In genomic region chr2:36596397-36596796, GRCh38 we compare ENCODE assay signal across 10 cellular contexts. TPM values are rescaled to one million over a fixed set of nuclear protein-coding genes. Genes with fewer than 3 reads are reported as not detected.
A peak's percentile ranks its signal among the peaks of the same experiment; 100 is the strongest.
DNase-seq lines count a peak whose midpoint lies in the region; ATAC-seq, FAIRE-seq and TF ChIP-seq lines count a peak whose summit lies in the region.
"Had no signal": no experiment of that assay in that cellular context is flagged by ENCODE, and none has a peak within 500 bp of the region (broad histone marks: within the 10 kb centered on the region; RNA-seq: fewer than 3 reads in every experiment).

No MANE protein-coding gene starts in this region.

- no peak for TF ChIP-seq EP300 in SK-N-SH (IDR thresholded peaks at IDR 0.05; ENCODE audit: borderline replicate concordance in 1 of 2, low read depth in 1 of 2, low read length in 1 of 2)

- H3K79me2 ChIP-seq in SK-N-SH (ENCODE audit: insufficient read depth): peaks cover 62% of the 10 kb centered on the region

- FAIRE-seq in GM12892 (lab: Jason Lieb, UNC): no peak

- POLR2A ChIA-PET in SK-N-SH (lab: Yijun Ruan, JAX): no interaction called here

- H3K4me1 Mint-ChIP-seq in T-helper 17 cell: peaks cover 34% of the 10 kb centered on the region

- CTCF ChIA-PET in SK-N-SH (lab: Yijun Ruan, JAX): interaction anchor here (1.5 kb wide), 1 partner anchor 68 kb away, joined by 4 read pairs; no protein-coding TSS in a partner anchor

- intact Hi-C loops in sciatic nerve (cut with DNase I): no loop called here

- no peaks in the 10 kb centered on the region for H3K9me2 ChIP-seq in SK-N-SH

- ATAC-seq in SK-N-SH treated with all-trans-retinoic acid at 6 μM for 48 hours: no peak
- no peak for ATAC-seq in T-helper 17 cell
- no peak for ATAC-seq in sciatic nerve

- DNase-seq in SK-N-SH (no peak), T-helper 17 cell (no peak), fibroblast of pulmonary artery (ENCODE audit: low read depth) (no peak), sciatic nerve (ENCODE audit: low spot score) (no peak), HuH-7 (ENCODE audit: low spot score) (no peak), GM12892 (ENCODE audit: insufficient read length) (no peak)

- no peak for TF ChIP-seq RAD21 in SK-N-SH (IDR thresholded peaks at IDR 0.05; ENCODE audit: low read length)

- peak overlapping the region; percentile 96 for H3K4me3 Mint-ChIP-seq in T-helper 17 cell

- no peaks in the 10 kb centered on the region for H3K27me3 Mint-ChIP-seq in T-helper 17 cell

- H3K4me1 ChIP-seq in SK-N-SH (ENCODE audit: control insufficient read depth in 1 of 2, insufficient read depth in 2 of 2, low read depth in 1 of 2, low read length in 1 of 2) (peaks cover 12 to 20% of the 10 kb centered on the region in 2 experiments; a peak in 3 of 4 replicates), skeletal muscle tissue (ENCODE audit: control insufficient read depth in 3 of 3, insufficient read depth in 3 of 3, low read length in 3 of 3) (peaks cover 22 to 38% (median 35%) of the 10 kb centered on the region in 3 donors)

- TF ChIP-seq CTCF in SK-N-SH (IDR thresholded peaks at IDR 0.05) (no peak), fibroblast of pulmonary artery (IDR thresholded peaks at IDR 0.05; ENCODE audit: low read length, missing control alignments) (no peak)

- peaks cover 5% of the 10 kb centered on the region for H3K36me3 Mint-ChIP-seq in T-helper 17 cell (ENCODE audit: low read depth)

- peaks cover 32% of the 10 kb centered on the region for H4K20me1 ChIP-seq in SK-N-SH (ENCODE audit: insufficient read depth)

- TF ChIP-seq POLR2A in GM12892 (IDR thresholded peaks at IDR 0.05; ENCODE audit: low read depth, low read length): no peak

- H3K27ac Mint-ChIP-seq in T-helper 17 cell: peak overlapping the region; percentile 94

- H3K9ac ChIP-seq in SK-N-SH (peak overlapping the region; percentile 77), skeletal muscle tissue (ENCODE audit: low read depth in 1 of 3, low read length in 3 of 3) (peak overlapping the region; percentile 76 to 82 (median 81))

- H3F3A ChIP-seq in SK-N-SH (replicated peaks; ENCODE audit: insufficient read depth): peaks cover 6% of the 10 kb centered on the region

- H3K27me3 ChIP-seq in SK-N-SH (ENCODE audit: insufficient read depth) (no peaks in the 10 kb centered on the region), skeletal muscle tissue (ENCODE audit: control insufficient read depth in 3 of 3, insufficient read depth in 3 of 3, low read length in 3 of 3) (no peaks in the 10 kb centered on the region)
- H3K27me3 ChIP-seq: cardiac muscle cell had no signal

- peak overlapping the region; percentile 91 for H3K4me2 ChIP-seq in SK-N-SH

- 96% methylated on average over 12 of the region's 12 CpGs for WGBS in SK-N-SH (ENCODE audit: low lambda C conversion rate)

- H3K9me3 ChIP-seq in SK-N-SH: no peaks in the 10 kb centered on the region
- H3K9me3 ChIP-seq in T-helper 17 cell (ENCODE audit: control insufficient read depth, low read length, poor library complexity, severe bottlenecking): no peaks in the 10 kb centered on the region
- H3K9me3 ChIP-seq in skeletal muscle tissue (ENCODE audit: control insufficient read depth in 3 of 3, low read length in 3 of 3): no peaks in the 10 kb centered on the region

- H3K27ac ChIP-seq in SK-N-SH (ENCODE audit: low read depth in 2 of 2, low read length in 1 of 2) (no peak overlapping the region), skeletal muscle tissue (ENCODE audit: low read depth, low read length) (no peak overlapping the region)
- H3K27ac ChIP-seq: 22Rv1, cardiac muscle cell had no signal

- no peak overlapping the region for H2AFZ ChIP-seq in SK-N-SH (ENCODE audit: low read depth)

- peak overlapping the region; percentile 88 to 98; a peak in 3 of 4 replicates for H3K4me3 ChIP-seq in SK-N-SH (ENCODE audit: low read depth in 2 of 2, low read length in 1 of 2)
- peak overlapping the region; percentile 88 for H3K4me3 ChIP-seq in fibroblast of pulmonary artery (replicated peaks; ENCODE audit: low read depth, low read length)
- peak overlapping the region; percentile 91 to 92 (median 91) for H3K4me3 ChIP-seq in skeletal muscle tissue (ENCODE audit: low read length in 3 of 3)

- peaks cover 3 to 14% of the 10 kb centered on the region in 2 experiments for H3K36me3 ChIP-seq in SK-N-SH (replicated peaks in 1 of 2; ENCODE audit: control insufficient read depth in 1 of 2, insufficient read depth in 2 of 2, low read length in 1 of 2)
- H3K36me3 ChIP-seq in skeletal muscle tissue (ENCODE audit: control insufficient read depth in 3 of 3, insufficient read depth in 3 of 3, low read length in 3 of 3): peaks cover 0 to 4% (median 0%) of the 10 kb centered on the region in 3 donors
- H3K36me3 ChIP-seq: cardiac muscle cell had no signal

TF ChIP-seq in SK-N-SH, 30 proteins besides CTCF, POLR2A, EP300 and RAD21:
- TF ChIP-seq TAF1 (IDR thresholded peaks at IDR 0.05; ENCODE audit: borderline replicate concordance, low read depth, low read length) (no peak), POLR2AphosphoS5 (IDR thresholded peaks at IDR 0.05; ENCODE audit: low read depth, low read length) (no peak), CHD2 (IDR thresholded peaks at IDR 0.05; ENCODE audit: low read length, partially characterized antibody) (no peak), GATA2 (CRISPR knock-in tag; IDR thresholded peaks at IDR 0.05) (no peak), NFIC (IDR thresholded peaks at IDR 0.05; ENCODE audit: borderline replicate concordance) (no peak), USF1 (IDR thresholded peaks at IDR 0.05; ENCODE audit: borderline replicate concordance, low read depth) (no peak), ZBTB33 (IDR thresholded peaks at IDR 0.05; ENCODE audit: borderline replicate concordance, low read depth) (no peak)

TF ChIP-seq in SK-N-SH treated with all-trans-retinoic acid at 6 μM for 48 hours, 23 proteins besides CTCF, POLR2A, EP300 and RAD21 (continues in another document):
- no peak for TF ChIP-seq ZFP3 (CRISPR knock-in tag; IDR thresholded peaks at IDR 0.05)
- TF ChIP-seq SNAI2 (CRISPR knock-in tag; IDR thresholded peaks at IDR 0.05): no peak
- no peak for TF ChIP-seq ZNF565 (CRISPR knock-in tag; conservative IDR thresholded peaks at IDR 0.05; ENCODE audit: low read depth)
- TF ChIP-seq ZC3H10 (CRISPR knock-in tag; IDR thresholded peaks at IDR 0.05): no peak
- TF ChIP-seq CSDC2 (CRISPR knock-in tag; IDR thresholded peaks at IDR 0.05): no peak
- TF ChIP-seq TOX (CRISPR knock-in tag; IDR thresholded peaks at IDR 0.05; ENCODE audit: borderline replicate concordance): no peak
- TF ChIP-seq ESRRG (CRISPR knock-in tag; IDR thresholded peaks at IDR 0.05): no peak
- TF ChIP-seq PATZ1 (CRISPR knock-in tag; IDR thresholded peaks at IDR 0.05; ENCODE audit: borderline replicate concordance): no peak
- no peak for TF ChIP-seq ZFP30 (CRISPR knock-in tag; IDR thresholded peaks at IDR 0.05)
- no peak for TF ChIP-seq BACH2 (CRISPR knock-in tag; IDR thresholded peaks at IDR 0.05; ENCODE audit: borderline replicate concordance)
- TF ChIP-seq TSHZ2 (CRISPR knock-in tag; IDR thresholded peaks at IDR 0.05): no peak

RNA-seq across cellular contexts. Expression of gene FEZ2, which starts 1.6 kb away (rescaled TPM):
- 37.2 and 41.4 TPM in 2 replicates for polyA plus RNA-seq in SK-N-SH (2012; rRNA removed)
- 51.6 and 77.8 TPM in 2 replicates for polyA plus RNA-seq in SK-N-SH (2012; cell fraction: cytosol; rRNA removed)
- 19.8 and 34.0 TPM in 2 replicates for polyA plus RNA-seq in SK-N-SH (2012; cell fraction: nucleus; rRNA removed)
- total RNA-seq in T-helper 17 cell (10 to 100 TPM; 11.4 to 15.5 TPM), skeletal muscle tissue (61.6 TPM), sciatic nerve (89.8 TPM)
- 11.1 TPM for polyA plus RNA-seq in GM12892 (2012; ENCODE audit: missing spikeins)
